Comparison of ENCODE assay signal across 15 cellular contexts in genomic region chr14:67453575-67454300, GRCh38. TPM values are rescaled to one million over a fixed set of nuclear protein-coding genes. Genes with fewer than 3 reads are reported as not detected.
A peak's percentile ranks its signal among the peaks of the same experiment; 100 is the strongest.
DNase-seq lines count a peak whose midpoint lies in the region; ATAC-seq, FAIRE-seq and TF ChIP-seq lines count a peak whose summit lies in the region.
"Had no signal": no experiment of that assay in that cellular context is flagged by ENCODE, and none has a peak within 500 bp of the region (broad histone marks: within the 10 kb centered on the region; RNA-seq: fewer than 3 reads in every experiment).

No MANE protein-coding gene starts in this region.

- no peak for TF ChIP-seq EP300 in suprapubic skin (IDR thresholded peaks at IDR 0.05)

- peaks cover 30% of the 10 kb centered on the region for H3K9me3 Mint-ChIP-seq in GM23338

- H3F3A ChIP-seq in DOHH2 (ENCODE audit: control insufficient read depth, insufficient read depth) (no peaks in the 10 kb centered on the region), GM23338 (replicated peaks; ENCODE audit: low read depth) (no peaks in the 10 kb centered on the region)

- intact Hi-C loops in OCI-LY7 (cut with micrococcal nuclease; ENCODE audit: unreplicated experiment) (no loop called here), left ventricle myocardium inferior (cut with micrococcal nuclease) (no loop called here)

- TF ChIP-seq POLR2A in GM12891 (IDR thresholded peaks at IDR 0.05; ENCODE audit: low read depth, low read length) = no peak
- no peak for TF ChIP-seq POLR2A in suprapubic skin (IDR thresholded peaks at IDR 0.05)
- TF ChIP-seq POLR2A in erythroblast (IDR thresholded peaks at IDR 0.05; ENCODE audit: low read length) = no peak

- WGBS in suprapubic skin = 83% methylated on average over 5 of the region's 5 CpGs

- peak; percentile 25 for TF ChIP-seq CTCF in DOHH2 (IDR thresholded peaks at IDR 0.05; ENCODE audit: low read depth, low read length, poor library complexity, severe bottlenecking)
- peak; percentile 14 to 17; a peak in 2 of 4 replicates for TF ChIP-seq CTCF in GM23338 (conservative IDR thresholded peaks at IDR 0.05; ENCODE audit: low read depth in 2 of 2)
- TF ChIP-seq CTCF in OCI-LY7 (conservative IDR thresholded peaks at IDR 0.05; ENCODE audit: low read length) = peak; percentile 61
- TF ChIP-seq CTCF in left ventricle myocardium inferior (IDR thresholded peaks at IDR 0.05; ENCODE audit: borderline replicate concordance) = no peak
- no peak for TF ChIP-seq CTCF in suprapubic skin (IDR thresholded peaks at IDR 0.05)

- H3K36me3 Mint-ChIP-seq in GM23338 (ENCODE audit: low read depth) = peaks cover 17% of the 10 kb centered on the region

- H3K27ac ChIP-seq in DOHH2 (ENCODE audit: low read depth, low read length) (no peak overlapping the region), GM23338 (ENCODE audit: low read depth) (no peak overlapping the region), OCI-LY7 (ENCODE audit: low read depth, low read length, poor library complexity, severe bottlenecking) (no peak overlapping the region), left ventricle myocardium inferior (replicated peaks) (peak overlapping the region; percentile 18), suprapubic skin (no peak overlapping the region)
- H3K27ac ChIP-seq: PC-9 had no signal

- H3K4me3 Mint-ChIP-seq in GM23338 = no peak overlapping the region

- POLR2A ChIA-PET in OCI-LY7 (lab: Charles Lee) = interaction anchor here (0.8 kb wide), 1 partner anchor 26 kb away, joined by 3 read pairs; no protein-coding TSS in a partner anchor

- H3K4me1 Mint-ChIP-seq in GM23338 = peaks cover 5% of the 10 kb centered on the region

- no peak for ATAC-seq in GM23338
- ATAC-seq: GM12878 had no signal

- no peak overlapping the region for H3K27ac Mint-ChIP-seq in GM23338

- no peak overlapping the region for H2AFZ ChIP-seq in GM23338
- no peak overlapping the region for H2AFZ ChIP-seq in OCI-LY7 (ENCODE audit: low read length)
- H2AFZ ChIP-seq: PC-9 had no signal

- no peaks in the 10 kb centered on the region for H3K36me3 ChIP-seq in DOHH2 (ENCODE audit: control insufficient read depth, low read length)
- H3K36me3 ChIP-seq in GM23338 (ENCODE audit: insufficient read depth) = no peaks in the 10 kb centered on the region
- H3K36me3 ChIP-seq in OCI-LY7 (ENCODE audit: insufficient read depth, low read length) = no peaks in the 10 kb centered on the region
- H3K36me3 ChIP-seq in left ventricle myocardium inferior = no peaks in the 10 kb centered on the region
- H3K36me3 ChIP-seq in suprapubic skin = no peaks in the 10 kb centered on the region

- BruUV-seq in OCI-LY7 (replicated peaks; lab: Mats Ljungman, UMichigan) = no TSS peak

- H3K27me3 ChIP-seq in DOHH2 (ENCODE audit: control insufficient read depth, low read length) (peaks cover 5% of the 10 kb centered on the region), GM23338 (ENCODE audit: insufficient read depth) (no peaks in the 10 kb centered on the region), left ventricle myocardium inferior (ENCODE audit: low read depth) (peaks cover 4% of the 10 kb centered on the region), suprapubic skin (no peaks in the 10 kb centered on the region)

- H3K27me3 Mint-ChIP-seq in GM23338 (ENCODE audit: insufficient read depth, low read depth, poor library complexity) = peaks cover 15% of the 10 kb centered on the region

- H3K79me2 ChIP-seq in DOHH2 (ENCODE audit: control insufficient read depth, low read length) (no peaks in the 10 kb centered on the region), GM23338 (replicated peaks; ENCODE audit: insufficient read depth) (no peaks in the 10 kb centered on the region), OCI-LY7 (ENCODE audit: insufficient read depth, low read depth, low read length) (no peaks in the 10 kb centered on the region)

- H4K20me1 ChIP-seq in DOHH2 (ENCODE audit: control insufficient read depth, insufficient read depth, low read depth, low read length) = no peaks in the 10 kb centered on the region
- H4K20me1 ChIP-seq in GM23338 (replicated peaks; ENCODE audit: insufficient read depth) = no peaks in the 10 kb centered on the region
- H4K20me1 ChIP-seq in OCI-LY7 (ENCODE audit: insufficient read depth, low read length) = no peaks in the 10 kb centered on the region

- H3K9me2 ChIP-seq in DOHH2 (replicated peaks; ENCODE audit: control insufficient read depth, low read length) (no peaks in the 10 kb centered on the region), GM23338 (ENCODE audit: insufficient read depth) (no peaks in the 10 kb centered on the region), OCI-LY7 (ENCODE audit: insufficient read depth, low read length) (no peaks in the 10 kb centered on the region)

- H3K4me3 ChIP-seq in DOHH2 (ENCODE audit: low read length) (no peak overlapping the region), GM23338 (no peak overlapping the region), OCI-LY7 (ENCODE audit: low read depth, low read length, poor library complexity, severe bottlenecking) (no peak overlapping the region), left ventricle myocardium inferior (no peak overlapping the region), suprapubic skin (no peak overlapping the region)
- H3K4me3 ChIP-seq: GM12878, PC-9 had no signal

- H3K4me1 ChIP-seq in DOHH2 (ENCODE audit: control insufficient read depth, low read length) (no peaks in the 10 kb centered on the region), GM23338 (ENCODE audit: insufficient read depth) (peaks cover 5% of the 10 kb centered on the region; the same call in 1 of the 2 replicates), OCI-LY7 (ENCODE audit: insufficient read depth, low read length, poor library complexity, severe bottlenecking) (no peaks in the 10 kb centered on the region), left ventricle myocardium inferior (peaks cover 28% of the 10 kb centered on the region), suprapubic skin (no peaks in the 10 kb centered on the region)

- no peaks in the 10 kb centered on the region for H3K9me3 ChIP-seq in DOHH2 (ENCODE audit: control insufficient read depth, insufficient read depth, low read length)
- no peaks in the 10 kb centered on the region for H3K9me3 ChIP-seq in OCI-LY7 (ENCODE audit: low read length)
- H3K9me3 ChIP-seq in left ventricle myocardium inferior (replicated peaks) = no peaks in the 10 kb centered on the region
- H3K9me3 ChIP-seq in suprapubic skin = no peaks in the 10 kb centered on the region

- CTCF ChIA-PET in OCI-LY7 (lab: Charles Lee; ENCODE audit: unreplicated experiment) = no interaction called here

- no peak overlapping the region for H3K4me2 ChIP-seq in DOHH2 (ENCODE audit: low read length)
- H3K4me2 ChIP-seq in GM23338 = no peak overlapping the region
- H3K4me2 ChIP-seq in OCI-LY7 (ENCODE audit: low read length) = no peak overlapping the region
- H3K4me2 ChIP-seq: PC-9 had no signal

- DNase-seq in GM23338 (ENCODE audit: low spot score) (no peak), OCI-LY7 (ENCODE audit: low spot score) (peak; percentile 7), left ventricle myocardium inferior (no peak), GM12891 (ENCODE audit: insufficient read length, low spot score) (no peak), suprapubic skin (ENCODE audit: low spot score in 2 of 2) (no peak), erythroblast (lab: John Stamatoyannopoulos, UW) (no peak)
- DNase-seq: GOT3; Kasumi-1; MM.1S; NCI-H187 treated with DMSO at 0.1 percent for 48 hours; NK-92 treated with Interleukin-12 subunit alpha and Interleukin-12 subunit beta, amount 100 ng/mL, for 24 hours; PC-9 had no signal

- FAIRE-seq in GM12891 (lab: Jason Lieb, UNC) = no peak
- FAIRE-seq: GM12878 had no signal

TF ChIP-seq in GM23338, 12 proteins besides CTCF, POLR2A, EP300 and RAD21 (continues in another document):
- no peak for TF ChIP-seq POLR2AphosphoS5 (IDR thresholded peaks at IDR 0.05; ENCODE audit: low read depth)

TF ChIP-seq in GM12891, 5 proteins besides CTCF, POLR2A, EP300 and RAD21:
- no peak for TF ChIP-seq PAX5 (IDR thresholded peaks at IDR 0.05; ENCODE audit: insufficient read depth, low read length, severe bottlenecking)
- TF ChIP-seq SPI1 (IDR thresholded peaks at IDR 0.05; ENCODE audit: low read depth, low read length) = no peak

RNA-seq across cellular contexts. Expression of gene TMEM229B, which starts 34.8 kb away (rescaled TPM):
- 1.6 and 2.4 TPM in 2 replicates for total RNA-seq in GM23338 (2014; rRNA removed; shearing (Covaris generic))
- 0.42 TPM in 1 of 2 replicates, not detected in the other for polyA plus RNA-seq in GM23338 (2016; fragmentation: Nextera tagmentation; extraction: Ambion mirVana)
- total RNA-seq in OCI-LY7 (2014; rRNA removed; shearing (Covaris generic)) = 3.9 and 4.8 TPM in 2 replicates
- total RNA-seq in OCI-LY7 (2022) = 8.5 and 11.7 TPM in 2 replicates
- total RNA-seq in left ventricle myocardium inferior = 1.4 TPM
- 0.85 TPM for polyA plus RNA-seq in GM12891 (2012; ENCODE audit: low read depth, missing spikeins)
- 1 to 10 TPM; 1.5 to 3.3 (median 1.8) TPM for total RNA-seq in suprapubic skin
- total RNA-seq: A673 had no signal

RNA-seq across cellular contexts. Expression of gene PLEK2, which starts 41.8 kb away (rescaled TPM):
- total RNA-seq in GM23338 (2014; rRNA removed; shearing (Covaris generic)) = 1.0 TPM in 1 of 2 replicates, not detected in the other
- 0.61 and 2.2 TPM in 2 replicates for polyA plus RNA-seq in GM23338 (2016; fragmentation: Nextera tagmentation; extraction: Ambion mirVana)
- total RNA-seq in OCI-LY7 (2014; rRNA removed; shearing (Covaris generic)) = not detected in 2 replicates
- total RNA-seq in OCI-LY7 (2022) (not detected in 2 replicates), left ventricle myocardium inferior (not detected), suprapubic skin (10 to 100 TPM; 18.1 to 39.7 (median 24.7) TPM)
- polyA plus RNA-seq in GM12891 (2012; ENCODE audit: low read depth, missing spikeins) = not detected
- total RNA-seq: GM12878 had no signal

Comparison
In these comparisons a context has a peak if more than half of its experiments do, and no peak if none do; other contexts are left out.
1. CTCF ChIP-seq: peak in DOHH2 (single experiment), GM23338 (2 of 2) and OCI-LY7 (single experiment); none in left ventricle myocardium inferior (single experiment) and suprapubic skin (0 of 2).